ENCODE assay signal across 2 cellular contexts in genomic region chr3:13650210-13651056, GRCh38.
TF ChIP-seq lines count a peak whose summit lies in the region.

No MANE protein-coding gene starts in this region.

TF ChIP-seq in HEK293, 187 proteins besides CTCF, POLR2A, EP300 and RAD21 (continued from another document and continues in another):
- TF ChIP-seq ZNF202 (tag by site-specific recombination; IDR thresholded peaks at IDR 0.05; ENCODE audit: borderline replicate concordance): no peak
- TF ChIP-seq ZNF362 (tag by site-specific recombination; IDR thresholded peaks at IDR 0.05): no peak
- no peak for TF ChIP-seq ZNF837 (tag by site-specific recombination; IDR thresholded peaks at IDR 0.05)
- TF ChIP-seq ZNF776 (tag by site-specific recombination; IDR thresholded peaks at IDR 0.05; ENCODE audit: borderline replicate concordance): no peak
- peak; percentile 42; the same call in 1 of the 2 replicates for TF ChIP-seq ZNF843 (tag by site-specific recombination; IDR thresholded peaks at IDR 0.05)
- TF ChIP-seq, protein P1, sequence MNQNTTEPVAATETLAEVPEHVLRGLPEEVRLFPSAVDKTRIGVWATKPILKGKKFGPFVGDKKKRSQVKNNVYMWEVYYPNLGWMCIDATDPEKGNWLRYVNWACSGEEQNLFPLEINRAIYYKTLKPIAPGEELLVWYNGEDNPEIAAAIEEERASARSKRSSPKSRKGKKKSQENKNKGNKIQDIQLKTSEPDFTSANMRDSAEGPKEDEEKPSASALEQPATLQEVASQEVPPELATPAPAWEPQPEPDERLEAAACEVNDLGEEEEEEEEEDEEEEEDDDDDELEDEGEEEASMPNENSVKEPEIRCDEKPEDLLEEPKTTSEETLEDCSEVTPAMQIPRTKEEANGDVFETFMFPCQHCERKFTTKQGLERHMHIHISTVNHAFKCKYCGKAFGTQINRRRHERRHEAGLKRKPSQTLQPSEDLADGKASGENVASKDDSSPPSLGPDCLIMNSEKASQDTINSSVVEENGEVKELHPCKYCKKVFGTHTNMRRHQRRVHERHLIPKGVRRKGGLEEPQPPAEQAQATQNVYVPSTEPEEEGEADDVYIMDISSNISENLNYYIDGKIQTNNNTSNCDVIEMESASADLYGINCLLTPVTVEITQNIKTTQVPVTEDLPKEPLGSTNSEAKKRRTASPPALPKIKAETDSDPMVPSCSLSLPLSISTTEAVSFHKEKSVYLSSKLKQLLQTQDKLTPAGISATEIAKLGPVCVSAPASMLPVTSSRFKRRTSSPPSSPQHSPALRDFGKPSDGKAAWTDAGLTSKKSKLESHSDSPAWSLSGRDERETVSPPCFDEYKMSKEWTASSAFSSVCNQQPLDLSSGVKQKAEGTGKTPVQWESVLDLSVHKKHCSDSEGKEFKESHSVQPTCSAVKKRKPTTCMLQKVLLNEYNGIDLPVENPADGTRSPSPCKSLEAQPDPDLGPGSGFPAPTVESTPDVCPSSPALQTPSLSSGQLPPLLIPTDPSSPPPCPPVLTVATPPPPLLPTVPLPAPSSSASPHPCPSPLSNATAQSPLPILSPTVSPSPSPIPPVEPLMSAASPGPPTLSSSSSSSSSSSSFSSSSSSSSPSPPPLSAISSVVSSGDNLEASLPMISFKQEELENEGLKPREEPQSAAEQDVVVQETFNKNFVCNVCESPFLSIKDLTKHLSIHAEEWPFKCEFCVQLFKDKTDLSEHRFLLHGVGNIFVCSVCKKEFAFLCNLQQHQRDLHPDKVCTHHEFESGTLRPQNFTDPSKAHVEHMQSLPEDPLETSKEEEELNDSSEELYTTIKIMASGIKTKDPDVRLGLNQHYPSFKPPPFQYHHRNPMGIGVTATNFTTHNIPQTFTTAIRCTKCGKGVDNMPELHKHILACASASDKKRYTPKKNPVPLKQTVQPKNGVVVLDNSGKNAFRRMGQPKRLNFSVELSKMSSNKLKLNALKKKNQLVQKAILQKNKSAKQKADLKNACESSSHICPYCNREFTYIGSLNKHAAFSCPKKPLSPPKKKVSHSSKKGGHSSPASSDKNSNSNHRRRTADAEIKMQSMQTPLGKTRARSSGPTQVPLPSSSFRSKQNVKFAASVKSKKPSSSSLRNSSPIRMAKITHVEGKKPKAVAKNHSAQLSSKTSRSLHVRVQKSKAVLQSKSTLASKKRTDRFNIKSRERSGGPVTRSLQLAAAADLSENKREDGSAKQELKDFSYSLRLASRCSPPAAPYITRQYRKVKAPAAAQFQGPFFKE (tag by site-specific recombination; IDR thresholded peaks at IDR 0.05; ENCODE audit: borderline replicate concordance): no peak
- TF ChIP-seq, protein P2, sequence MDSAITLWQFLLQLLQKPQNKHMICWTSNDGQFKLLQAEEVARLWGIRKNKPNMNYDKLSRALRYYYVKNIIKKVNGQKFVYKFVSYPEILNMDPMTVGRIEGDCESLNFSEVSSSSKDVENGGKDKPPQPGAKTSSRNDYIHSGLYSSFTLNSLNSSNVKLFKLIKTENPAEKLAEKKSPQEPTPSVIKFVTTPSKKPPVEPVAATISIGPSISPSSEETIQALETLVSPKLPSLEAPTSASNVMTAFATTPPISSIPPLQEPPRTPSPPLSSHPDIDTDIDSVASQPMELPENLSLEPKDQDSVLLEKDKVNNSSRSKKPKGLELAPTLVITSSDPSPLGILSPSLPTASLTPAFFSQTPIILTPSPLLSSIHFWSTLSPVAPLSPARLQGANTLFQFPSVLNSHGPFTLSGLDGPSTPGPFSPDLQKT (IDR thresholded peaks at IDR 0.05; ENCODE audit: borderline replicate concordance, low read depth, low read length): no peak
- TF ChIP-seq GLI4 (tag by site-specific recombination; IDR thresholded peaks at IDR 0.05): no peak
- no peak for TF ChIP-seq ZNF223 (tag by site-specific recombination; IDR thresholded peaks at IDR 0.05)
- TF ChIP-seq ATF2 (tag by site-specific recombination; IDR thresholded peaks at IDR 0.05; ENCODE audit: low read depth): no peak
- TF ChIP-seq MEIS1 (CRISPR knock-in tag; IDR thresholded peaks at IDR 0.05; ENCODE audit: borderline replicate concordance): no peak
- TF ChIP-seq ZNF341 (tag by site-specific recombination; IDR thresholded peaks at IDR 0.05; ENCODE audit: low read depth): no peak

TF ChIP-seq in H1, 55 proteins besides CTCF, POLR2A, EP300 and RAD21 (continued from another document):
- peak; percentile 100 for TF ChIP-seq JUN (IDR thresholded peaks at IDR 0.05; ENCODE audit: low read depth, low read length)
- peak in 1 of 2 experiments; percentile 71; a peak in 1 of 4 replicates for TF ChIP-seq SIN3A (conservative IDR thresholded peaks at IDR 0.05 in 1 of 2, IDR thresholded peaks at IDR 0.05 in 1 of 2; ENCODE audit: low read depth in 1 of 2, low read length in 2 of 2)
- TF ChIP-seq SP2 (IDR thresholded peaks at IDR 0.05; ENCODE audit: low read length): no peak
- peak; percentile 66 to 86; a peak in 1 of 4 replicates for TF ChIP-seq HDAC2 (IDR thresholded peaks at IDR 0.05; ENCODE audit: borderline replicate concordance in 1 of 2, low read depth in 2 of 2, low read length in 2 of 2)
- peak; percentile 71 for TF ChIP-seq POLR2AphosphoS5 (IDR thresholded peaks at IDR 0.05; ENCODE audit: low read depth, low read length)
- TF ChIP-seq KDM1A (IDR thresholded peaks at IDR 0.05; ENCODE audit: borderline replicate concordance, low read length): peak; percentile 78
- TF ChIP-seq, protein P3, sequence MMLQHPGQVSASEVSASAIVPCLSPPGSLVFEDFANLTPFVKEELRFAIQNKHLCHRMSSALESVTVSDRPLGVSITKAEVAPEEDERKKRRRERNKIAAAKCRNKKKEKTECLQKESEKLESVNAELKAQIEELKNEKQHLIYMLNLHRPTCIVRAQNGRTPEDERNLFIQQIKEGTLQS (IDR thresholded peaks at IDR 0.05; ENCODE audit: insufficient read depth, low read depth, low read length): 0 out of 2 replicates have a peak, but pooled peaks have one; percentile 47
- TF ChIP-seq BACH1 (IDR thresholded peaks at IDR 0.05; ENCODE audit: low read length): peak; percentile 73
- TF ChIP-seq RXRA (IDR thresholded peaks at IDR 0.05; ENCODE audit: insufficient read depth, low read depth, low read length): peak; percentile 70; the same call in 1 of the 2 replicates
- no peak for TF ChIP-seq BRCA1 (IDR thresholded peaks at IDR 0.05; ENCODE audit: low read depth, low read length)
- TF ChIP-seq GABPA (IDR thresholded peaks at IDR 0.05; ENCODE audit: borderline replicate concordance, insufficient read depth, low read length): no peak
- TF ChIP-seq RBBP5 (IDR thresholded peaks at IDR 0.05; ENCODE audit: borderline replicate concordance, low read depth, low read length): no peak
- no peak for TF ChIP-seq CHD2 (IDR thresholded peaks at IDR 0.05; ENCODE audit: low read length)
- 0 out of 2 replicates have a peak, but pooled peaks have one; percentile 39 for TF ChIP-seq TAF1 (IDR thresholded peaks at IDR 0.05; ENCODE audit: low read depth, low read length)
- peak; percentile 81 for TF ChIP-seq TEAD4 (IDR thresholded peaks at IDR 0.05; ENCODE audit: low read depth, low read length)
- no peak for TF ChIP-seq BCL11A (IDR thresholded peaks at IDR 0.05; ENCODE audit: low read depth in 2 of 2, low read length in 2 of 2)
- TF ChIP-seq EGR1 (IDR thresholded peaks at IDR 0.05; ENCODE audit: borderline replicate concordance, low read depth, low read length): no peak
- no peak for TF ChIP-seq NRF1 (IDR thresholded peaks at IDR 0.05; ENCODE audit: low read depth, low read length)
- peak; percentile 63 for TF ChIP-seq JUND (IDR thresholded peaks at IDR 0.05; ENCODE audit: low read length)
- TF ChIP-seq CREB1 (IDR thresholded peaks at IDR 0.05): peak; percentile 70; the same call in 1 of the 2 replicates
- no peak for TF ChIP-seq FOSL1 (IDR thresholded peaks at IDR 0.05; ENCODE audit: insufficient read depth, low read depth, low read length)
- TF ChIP-seq SRF (IDR thresholded peaks at IDR 0.05; ENCODE audit: low read depth, low read length): 0 out of 2 replicates have a peak, but pooled peaks have one; percentile 31
- TF ChIP-seq TAF7 (optimal IDR thresholded peaks at IDR 0.05; ENCODE audit: borderline replicate concordance, low read depth, low read length): peak; percentile 99
- TF ChIP-seq RNF2 (IDR thresholded peaks at IDR 0.05; ENCODE audit: borderline replicate concordance, low read depth, low read length, missing control alignments, poor library complexity, severe bottlenecking): no peak
- TF ChIP-seq CTBP2 (IDR thresholded peaks at IDR 0.05; ENCODE audit: borderline replicate concordance, insufficient read depth, insufficient read length, low read length): no peak
- no peak for TF ChIP-seq ASH2L (IDR thresholded peaks at IDR 0.05; ENCODE audit: low read length)
- no peak for TF ChIP-seq EZH2 (IDR thresholded peaks at IDR 0.05; ENCODE audit: low read depth, low read length, severe bottlenecking)
- peak; percentile 85 for TF ChIP-seq E2F6 (IDR thresholded peaks at IDR 0.05)
- TF ChIP-seq, protein P4, sequence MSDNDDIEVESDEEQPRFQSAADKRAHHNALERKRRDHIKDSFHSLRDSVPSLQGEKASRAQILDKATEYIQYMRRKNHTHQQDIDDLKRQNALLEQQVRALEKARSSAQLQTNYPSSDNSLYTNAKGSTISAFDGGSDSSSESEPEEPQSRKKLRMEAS (IDR thresholded peaks at IDR 0.05): peak; percentile 94
- TF ChIP-seq, protein P5, sequence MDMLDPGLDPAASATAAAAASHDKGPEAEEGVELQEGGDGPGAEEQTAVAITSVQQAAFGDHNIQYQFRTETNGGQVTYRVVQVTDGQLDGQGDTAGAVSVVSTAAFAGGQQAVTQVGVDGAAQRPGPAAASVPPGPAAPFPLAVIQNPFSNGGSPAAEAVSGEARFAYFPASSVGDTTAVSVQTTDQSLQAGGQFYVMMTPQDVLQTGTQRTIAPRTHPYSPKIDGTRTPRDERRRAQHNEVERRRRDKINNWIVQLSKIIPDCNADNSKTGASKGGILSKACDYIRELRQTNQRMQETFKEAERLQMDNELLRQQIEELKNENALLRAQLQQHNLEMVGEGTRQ (IDR thresholded peaks at IDR 0.05; ENCODE audit: low read length): no peak
- TF ChIP-seq, protein P6, sequence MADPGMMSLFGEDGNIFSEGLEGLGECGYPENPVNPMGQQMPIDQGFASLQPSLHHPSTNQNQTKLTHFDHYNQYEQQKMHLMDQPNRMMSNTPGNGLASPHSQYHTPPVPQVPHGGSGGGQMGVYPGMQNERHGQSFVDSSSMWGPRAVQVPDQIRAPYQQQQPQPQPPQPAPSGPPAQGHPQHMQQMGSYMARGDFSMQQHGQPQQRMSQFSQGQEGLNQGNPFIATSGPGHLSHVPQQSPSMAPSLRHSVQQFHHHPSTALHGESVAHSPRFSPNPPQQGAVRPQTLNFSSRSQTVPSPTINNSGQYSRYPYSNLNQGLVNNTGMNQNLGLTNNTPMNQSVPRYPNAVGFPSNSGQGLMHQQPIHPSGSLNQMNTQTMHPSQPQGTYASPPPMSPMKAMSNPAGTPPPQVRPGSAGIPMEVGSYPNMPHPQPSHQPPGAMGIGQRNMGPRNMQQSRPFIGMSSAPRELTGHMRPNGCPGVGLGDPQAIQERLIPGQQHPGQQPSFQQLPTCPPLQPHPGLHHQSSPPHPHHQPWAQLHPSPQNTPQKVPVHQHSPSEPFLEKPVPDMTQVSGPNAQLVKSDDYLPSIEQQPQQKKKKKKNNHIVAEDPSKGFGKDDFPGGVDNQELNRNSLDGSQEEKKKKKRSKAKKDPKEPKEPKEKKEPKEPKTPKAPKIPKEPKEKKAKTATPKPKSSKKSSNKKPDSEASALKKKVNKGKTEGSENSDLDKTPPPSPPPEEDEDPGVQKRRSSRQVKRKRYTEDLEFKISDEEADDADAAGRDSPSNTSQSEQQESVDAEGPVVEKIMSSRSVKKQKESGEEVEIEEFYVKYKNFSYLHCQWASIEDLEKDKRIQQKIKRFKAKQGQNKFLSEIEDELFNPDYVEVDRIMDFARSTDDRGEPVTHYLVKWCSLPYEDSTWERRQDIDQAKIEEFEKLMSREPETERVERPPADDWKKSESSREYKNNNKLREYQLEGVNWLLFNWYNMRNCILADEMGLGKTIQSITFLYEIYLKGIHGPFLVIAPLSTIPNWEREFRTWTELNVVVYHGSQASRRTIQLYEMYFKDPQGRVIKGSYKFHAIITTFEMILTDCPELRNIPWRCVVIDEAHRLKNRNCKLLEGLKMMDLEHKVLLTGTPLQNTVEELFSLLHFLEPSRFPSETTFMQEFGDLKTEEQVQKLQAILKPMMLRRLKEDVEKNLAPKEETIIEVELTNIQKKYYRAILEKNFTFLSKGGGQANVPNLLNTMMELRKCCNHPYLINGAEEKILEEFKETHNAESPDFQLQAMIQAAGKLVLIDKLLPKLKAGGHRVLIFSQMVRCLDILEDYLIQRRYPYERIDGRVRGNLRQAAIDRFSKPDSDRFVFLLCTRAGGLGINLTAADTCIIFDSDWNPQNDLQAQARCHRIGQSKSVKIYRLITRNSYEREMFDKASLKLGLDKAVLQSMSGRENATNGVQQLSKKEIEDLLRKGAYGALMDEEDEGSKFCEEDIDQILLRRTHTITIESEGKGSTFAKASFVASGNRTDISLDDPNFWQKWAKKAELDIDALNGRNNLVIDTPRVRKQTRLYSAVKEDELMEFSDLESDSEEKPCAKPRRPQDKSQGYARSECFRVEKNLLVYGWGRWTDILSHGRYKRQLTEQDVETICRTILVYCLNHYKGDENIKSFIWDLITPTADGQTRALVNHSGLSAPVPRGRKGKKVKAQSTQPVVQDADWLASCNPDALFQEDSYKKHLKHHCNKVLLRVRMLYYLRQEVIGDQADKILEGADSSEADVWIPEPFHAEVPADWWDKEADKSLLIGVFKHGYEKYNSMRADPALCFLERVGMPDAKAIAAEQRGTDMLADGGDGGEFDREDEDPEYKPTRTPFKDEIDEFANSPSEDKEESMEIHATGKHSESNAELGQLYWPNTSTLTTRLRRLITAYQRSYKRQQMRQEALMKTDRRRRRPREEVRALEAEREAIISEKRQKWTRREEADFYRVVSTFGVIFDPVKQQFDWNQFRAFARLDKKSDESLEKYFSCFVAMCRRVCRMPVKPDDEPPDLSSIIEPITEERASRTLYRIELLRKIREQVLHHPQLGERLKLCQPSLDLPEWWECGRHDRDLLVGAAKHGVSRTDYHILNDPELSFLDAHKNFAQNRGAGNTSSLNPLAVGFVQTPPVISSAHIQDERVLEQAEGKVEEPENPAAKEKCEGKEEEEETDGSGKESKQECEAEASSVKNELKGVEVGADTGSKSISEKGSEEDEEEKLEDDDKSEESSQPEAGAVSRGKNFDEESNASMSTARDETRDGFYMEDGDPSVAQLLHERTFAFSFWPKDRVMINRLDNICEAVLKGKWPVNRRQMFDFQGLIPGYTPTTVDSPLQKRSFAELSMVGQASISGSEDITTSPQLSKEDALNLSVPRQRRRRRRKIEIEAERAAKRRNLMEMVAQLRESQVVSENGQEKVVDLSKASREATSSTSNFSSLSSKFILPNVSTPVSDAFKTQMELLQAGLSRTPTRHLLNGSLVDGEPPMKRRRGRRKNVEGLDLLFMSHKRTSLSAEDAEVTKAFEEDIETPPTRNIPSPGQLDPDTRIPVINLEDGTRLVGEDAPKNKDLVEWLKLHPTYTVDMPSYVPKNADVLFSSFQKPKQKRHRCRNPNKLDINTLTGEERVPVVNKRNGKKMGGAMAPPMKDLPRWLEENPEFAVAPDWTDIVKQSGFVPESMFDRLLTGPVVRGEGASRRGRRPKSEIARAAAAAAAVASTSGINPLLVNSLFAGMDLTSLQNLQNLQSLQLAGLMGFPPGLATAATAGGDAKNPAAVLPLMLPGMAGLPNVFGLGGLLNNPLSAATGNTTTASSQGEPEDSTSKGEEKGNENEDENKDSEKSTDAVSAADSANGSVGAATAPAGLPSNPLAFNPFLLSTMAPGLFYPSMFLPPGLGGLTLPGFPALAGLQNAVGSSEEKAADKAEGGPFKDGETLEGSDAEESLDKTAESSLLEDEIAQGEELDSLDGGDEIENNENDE (IDR thresholded peaks at IDR 0.05; ENCODE audit: insufficient replicate concordance, low read length): no peak
- TF ChIP-seq TBP (IDR thresholded peaks at IDR 0.05; ENCODE audit: low read depth, low read length): no peak
- TF ChIP-seq YY1 (IDR thresholded peaks at IDR 0.05; ENCODE audit: low read depth, low read length): peak; percentile 69; the same call in 1 of the 2 replicates
